9 cellular contexts compared by ENCODE assay signal in the genomic region with DNA sequence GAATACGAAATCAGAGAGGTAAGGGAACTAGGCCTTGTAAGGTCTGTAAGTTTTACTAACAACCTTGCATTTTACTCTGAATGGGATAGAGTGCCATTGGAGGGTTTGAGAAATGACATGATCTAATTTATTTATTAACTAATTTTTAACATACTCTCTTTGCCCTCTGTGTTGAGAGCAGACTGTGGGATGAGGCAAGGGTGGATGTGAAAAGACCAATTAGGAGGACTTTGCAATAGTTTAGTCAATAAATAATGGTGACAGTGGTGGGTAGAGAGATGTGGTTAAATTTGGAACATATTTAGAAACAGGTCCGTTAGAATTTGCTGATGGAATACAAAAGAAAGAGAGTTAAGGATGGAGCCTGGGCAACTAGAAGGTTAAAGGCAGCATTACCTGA.
"Had no signal": no experiment of that assay in that cellular context is flagged by ENCODE, and none has a peak within 500 bp of the region (broad histone marks: within the 10 kb centered on the region; RNA-seq: fewer than 3 reads in every experiment).

No MANE protein-coding gene starts in this region.

- H3K4me2 ChIP-seq: GM23338 had no signal

- DNase-seq: HFFc6, KG1 had no signal

- FAIRE-seq: H1, H54, HTR-8/SVneo, K562 had no signal

- H3K9me3 ChIP-seq: HAP-1 had no signal

- H3K4me1 Mint-ChIP-seq: GM23338 had no signal

- H3K9me3 Mint-ChIP-seq: HFFc6 had no signal

- H3K36me3 ChIP-seq: HAP-1 had no signal

- ATAC-seq: GM23338, HCT116, K562 had no signal

- H3K4me3 ChIP-seq: GM23338, HAP-1, K562 had no signal

- H3K4me3 Mint-ChIP-seq: GM23338, HFFc6 had no signal

- H3K27ac Mint-ChIP-seq: GM23338, HFFc6 had no signal

- H2AFZ ChIP-seq: GM23338 had no signal
